Comparison of ENCODE assay signal across 26 cellular contexts in the genomic region with DNA sequence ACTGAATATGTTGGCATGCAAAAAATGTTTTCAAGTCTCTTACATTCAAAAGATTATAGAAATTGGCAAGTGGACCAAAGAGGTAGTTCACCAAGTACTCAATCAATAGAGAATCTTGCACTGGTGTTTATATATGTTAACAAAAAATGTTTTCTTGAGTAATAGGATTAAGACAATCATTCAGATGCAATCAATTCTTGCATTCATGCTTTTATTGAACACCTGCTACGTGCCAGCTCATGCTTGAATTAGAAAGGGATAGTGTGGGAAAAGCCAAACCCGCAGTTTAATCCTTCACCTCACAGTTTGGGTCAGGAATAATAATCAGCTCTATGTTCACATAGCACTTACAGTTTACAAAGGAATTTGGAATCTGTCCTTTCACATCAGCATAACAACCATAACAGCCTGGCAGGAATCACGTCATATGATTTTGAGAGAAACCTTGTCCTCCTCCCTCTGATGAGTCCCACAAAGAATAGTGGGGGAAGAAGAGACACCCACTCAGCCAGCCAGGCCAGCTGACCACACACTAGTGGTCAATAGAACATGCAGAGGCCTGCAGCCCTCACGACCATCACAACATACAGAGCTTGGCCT. TPM values are rescaled to one million over a fixed set of nuclear protein-coding genes. Genes with fewer than 3 reads are reported as not detected.
"Had no signal": no experiment of that assay in that cellular context is flagged by ENCODE, and none has a peak within 500 bp of the region (broad histone marks: within the 10 kb centered on the region; RNA-seq: fewer than 3 reads in every experiment).

No MANE protein-coding gene starts in this region.

- H3K4me3 ChIP-seq: ascending aorta, esophagus squamous epithelium had no signal

- H3K9me3 ChIP-seq: ascending aorta, esophagus squamous epithelium had no signal

- H3K36me3 ChIP-seq: ascending aorta, esophagus squamous epithelium had no signal

- H3K27ac ChIP-seq: ascending aorta, esophagus squamous epithelium had no signal

- DNase-seq: activated CD4-positive, alpha-beta memory T cell treated with anti-CD3 and anti-CD28 coated beads, Interleukin-2, amount 10 ng/mL, durations not matched to agents 7 days and 5 days; activated CD4-positive, alpha-beta T cell treated with anti-CD3 and anti-CD28 coated beads for 1 hour; activated CD4-positive, alpha-beta T cell treated with anti-CD3 and anti-CD28 coated beads for 4 hours; activated CD4-positive, alpha-beta T cell treated with anti-CD3 and anti-CD28 coated beads, Interleukin-2, amount 10 ng/mL, durations not matched to agents 7 days and 5 days; activated CD4-positive, alpha-beta T cell treated with anti-CD3 and anti-CD28 coated beads, Interleukin-2, amount 50 U/mL, for 4 hours; activated CD8-positive, alpha-beta memory T cell treated with anti-CD3 and anti-CD28 coated beads, Interleukin-2, amount 50 U/mL, for 48 hours; activated gamma-delta T cell; activated naive CD4-positive, alpha-beta T cell; activated naive CD4-positive, alpha-beta T cell treated with anti-CD3 and anti-CD28 coated beads, Interleukin-2, amount 10 ng/mL, durations not matched to agents 7 days and 5 days; activated naive CD8-positive, alpha-beta T cell treated with anti-CD3 and anti-CD28 coated beads, Interleukin-2, amount 10 ng/mL, durations not matched to agents 7 days and 5 days; activated T-cell treated with anti-CD3 and anti-CD28 coated beads for 4 hours; activated T-cell treated with anti-CD3 and anti-CD28 coated beads, Interleukin-2, amount 50 U/mL, for 24 hours; activated T-cell treated with anti-CD3 and anti-CD28 coated beads, Interleukin-2, amount 50 U/mL, for 72 hours; caudate nucleus; cortex of kidney; dermis blood vessel endothelial cell; effector CD4-positive, alpha-beta T cell; effector memory CD8-positive, alpha-beta T cell; esophagus squamous epithelium; head of caudate nucleus; T-helper 2 cell had no signal

- H3K27me3 ChIP-seq: ascending aorta had no signal

- ATAC-seq: activated naive CD4-positive, alpha-beta T cell treated with anti-CD3 and anti-CD28 coated beads, Interleukin-2, amount 50 U/mL, for 72 hours; activated T-cell treated with anti-CD3 and anti-CD28 coated beads, Interleukin-2, amount 50 U/mL, for 72 hours; effector memory CD8-positive, alpha-beta T cell; WTC11 had no signal

- H3K4me1 ChIP-seq: ascending aorta, esophagus squamous epithelium had no signal

RNA-seq across cellular contexts. Expression of a gene that starts 36.8 kb away (rescaled TPM):
- total RNA-seq: activated CD4-positive, alpha-beta memory T cell treated with anti-CD3 and anti-CD28 coated beads, Interleukin-2, amount 10 ng/mL, durations not matched to agents 7 days and 5 days; activated CD4-positive, alpha-beta T cell treated with anti-CD3 and anti-CD28 coated beads, Interleukin-2, amount 10 ng/mL, durations not matched to agents 7 days and 5 days; activated naive CD4-positive, alpha-beta T cell treated with anti-CD3 and anti-CD28 coated beads, Interleukin-2, amount 50 U/mL, for 72 hours; activated naive CD8-positive, alpha-beta T cell treated with anti-CD3 and anti-CD28 coated beads, Interleukin-2, amount 10 ng/mL, durations not matched to agents 7 days and 5 days; activated T-cell treated with anti-CD3 and anti-CD28 coated beads, Interleukin-2, amount 50 U/mL, for 72 hours; fibroblast of villous mesenchyme; T-helper 1 cell treated with Interleukin-12 subunit alpha and Interleukin-12 subunit beta and Interleukin-4 antibody, amounts not matched to agents 30 ng/mL and 1 ng/mL, for 36 hours had no signal
